In genomic region chr14:23365353-23366162, GRCh38 we compare ENCODE assay signal across 9 cellular contexts. TPM values are rescaled to one million over a fixed set of nuclear protein-coding genes. Genes with fewer than 3 reads are reported as not detected.
DNase-seq lines count a peak whose midpoint lies in the region; ATAC-seq, FAIRE-seq and TF ChIP-seq lines count a peak whose summit lies in the region.
"Had no signal": no experiment of that assay in that cellular context is flagged by ENCODE, and none has a peak within 500 bp of the region (broad histone marks: within the 10 kb centered on the region; RNA-seq: fewer than 3 reads in every experiment).

No MANE protein-coding gene starts in this region.

- H3K9me3 ChIP-seq in A549 (no peaks in the 10 kb centered on the region), RWPE2 (ENCODE audit: severe bottlenecking) (no peaks in the 10 kb centered on the region)

- CTCF ChIA-PET in A549 (lab: Yijun Ruan, JAX) = interaction anchor here (6.2 kb wide), 1 partner anchor 13 kb away, joined by 62 read pairs; the partner anchor contains the start of gene CMTM5

- H3K36me3 ChIP-seq in RWPE2 (ENCODE audit: low read depth) = no peaks in the 10 kb centered on the region; the same call in 1 of the 2 replicates

- no peak overlapping the region for H3K4me3 ChIP-seq in A549
- peak overlapping the region; percentile 45 for H3K4me3 ChIP-seq in RWPE2 (ENCODE audit: severe bottlenecking)

- no peaks in the 10 kb centered on the region for H3K27me3 ChIP-seq in RWPE2 (ENCODE audit: insufficient read depth, poor library complexity, severe bottlenecking)
- H3K27me3 ChIP-seq in foreskin keratinocyte = no peaks in the 10 kb centered on the region

- no peak for TF ChIP-seq CTCF in A549 (IDR thresholded peaks at IDR 0.05)
- no peak for TF ChIP-seq CTCF in RWPE2 (IDR thresholded peaks at IDR 0.05; ENCODE audit: poor library complexity, severe bottlenecking)
- TF ChIP-seq CTCF in foreskin keratinocyte (conservative IDR thresholded peaks at IDR 0.05) = no peak
- no peak for TF ChIP-seq CTCF in nephron progenitor cell (IDR thresholded peaks at IDR 0.05)

- peaks cover 17% of the 10 kb centered on the region for H3K36me3 Mint-ChIP-seq in nephron progenitor cell (ENCODE audit: low read depth)
- H3K36me3 Mint-ChIP-seq: CD8-positive, alpha-beta memory T cell had no signal

- TF ChIP-seq POLR2A in A549 (IDR thresholded peaks at IDR 0.05; ENCODE audit: low read length) = no peak

- H3K4me1 Mint-ChIP-seq in nephron progenitor cell = peaks cover 51% of the 10 kb centered on the region
- H3K4me1 Mint-ChIP-seq: CD8-positive, alpha-beta memory T cell had no signal

- TF ChIP-seq EP300 in A549 (IDR thresholded peaks at IDR 0.05) = no peak

- no peak for TF ChIP-seq RAD21 in A549 (conservative IDR thresholded peaks at IDR 0.05 in 1 of 2, IDR thresholded peaks at IDR 0.05 in 1 of 2)

- no peaks in the 10 kb centered on the region for H3K9me3 Mint-ChIP-seq in nephron progenitor cell

- ATAC-seq in A549 (no peak), RWPE2 (ENCODE audit: low read depth) (peak; percentile 31), foreskin keratinocyte (peak; percentile 23), HG02970 (IDR thresholded peaks at IDR 0.05; ENCODE audit: low FRiP score, unreplicated experiment) (no peak), GM19324 (IDR thresholded peaks at IDR 0.05; ENCODE audit: low FRiP score, unreplicated experiment) (no peak)

- peaks cover 11% of the 10 kb centered on the region for H3K27me3 Mint-ChIP-seq in nephron progenitor cell (ENCODE audit: low read depth, poor library complexity)

- H3K27ac Mint-ChIP-seq in nephron progenitor cell = no peak overlapping the region
- H3K27ac Mint-ChIP-seq: CD8-positive, alpha-beta memory T cell had no signal

- no peak for DNase-seq in A549 (ENCODE audit: low read depth in 1 of 2, low spot score in 1 of 2)
- no peak for DNase-seq in RWPE2 (ENCODE audit: low spot score)
- DNase-seq in foreskin keratinocyte = peak in 1 of 2 donors; percentile 64
- DNase-seq in nephron progenitor cell = peak; percentile 50
- no peak for DNase-seq in superior temporal gyrus (ENCODE audit: extremely low spot score)
- DNase-seq in COLO829 (ENCODE audit: low spot score) = no peak

- POLR2A ChIA-PET in A549 (lab: Yijun Ruan, JAX) = no interaction called here

- 35% methylated on average over 30 of the region's 80 CpGs for WGBS in A549 (ENCODE audit: missing lambda C conversion rate)

- H3K4me3 Mint-ChIP-seq in nephron progenitor cell = peak overlapping the region; percentile 78
- H3K4me3 Mint-ChIP-seq: CD8-positive, alpha-beta memory T cell had no signal

- no peak for FAIRE-seq in A549 (lab: Jason Lieb, UNC)

- H3K27ac ChIP-seq in A549 (no peak overlapping the region), RWPE2 (ENCODE audit: poor library complexity, severe bottlenecking) (peak overlapping the region; percentile 54), foreskin keratinocyte (peak overlapping the region; percentile 53)

- no peaks in the 10 kb centered on the region for H3K4me1 ChIP-seq in A549
- H3K4me1 ChIP-seq in RWPE2 (ENCODE audit: insufficient read depth, poor library complexity, severe bottlenecking) = peaks cover 6% of the 10 kb centered on the region
- peaks cover 3% of the 10 kb centered on the region for H3K4me1 ChIP-seq in foreskin keratinocyte

- H3K4me2 ChIP-seq in A549 = peak overlapping the region; percentile 30; the same call in 2 of the 3 replicates

TF ChIP-seq in A549, 52 proteins besides CTCF, POLR2A, EP300 and RAD21:
- TF ChIP-seq GATA3 (IDR thresholded peaks at IDR 0.05; ENCODE audit: borderline replicate concordance) (no peak), ZNF302 (CRISPR knock-in tag; IDR thresholded peaks at IDR 0.05) (no peak), NPAS2 (CRISPR knock-in tag; IDR thresholded peaks at IDR 0.05; ENCODE audit: borderline replicate concordance) (no peak), TP53 (CRISPR knock-in tag; IDR thresholded peaks at IDR 0.05) (no peak), TFCP2L1 (CRISPR knock-in tag; IDR thresholded peaks at IDR 0.05) (no peak), RARB (CRISPR knock-in tag; IDR thresholded peaks at IDR 0.05) (no peak), FOSL2 (IDR thresholded peaks at IDR 0.05) (no peak), FOSL2 (CRISPR knock-in tag; IDR thresholded peaks at IDR 0.05) (no peak), ZFP36 (IDR thresholded peaks at IDR 0.05; ENCODE audit: borderline replicate concordance, partially characterized antibody) (no peak), HEYL (CRISPR knock-in tag; IDR thresholded peaks at IDR 0.05) (no peak), POLR2AphosphoS2 (conservative IDR thresholded peaks at IDR 0.05; ENCODE audit: low read length) (no peak), HOXA7 (CRISPR knock-in tag; IDR thresholded peaks at IDR 0.05) (no peak), NR3C1 (IDR thresholded peaks at IDR 0.05) (no peak), HES2 (IDR thresholded peaks at IDR 0.05) (no peak)
TF ChIP-seq in A549: peak in this region for 0.

RNA-seq across cellular contexts. Expression of gene EFS, which starts 0.6 kb away (rescaled TPM):
- polyA plus RNA-seq in A549 (2011; rRNA removed) (not detected in 2 replicates), A549 (2017; fragmentation: RNase III; extraction: RNeasy Plus Mini Kit Qiagen cat#74134 plus additional on column Dnase treatment) (not detected in 3 replicates), foreskin keratinocyte (10.4 and 10.5 TPM in 2 replicates)
- not detected in 2 replicates for polyA plus RNA-seq in A549 (2012; cell fraction: cytosol; rRNA removed)
- not detected in 2 replicates for polyA plus RNA-seq in A549 (2012; cell fraction: nucleus; rRNA removed)
- polyA minus RNA-seq in A549 (2011; rRNA and poly(A)+ RNA removed) = not detected in 2 replicates
- total RNA-seq in foreskin keratinocyte = 7.9 and 9.1 TPM in 2 replicates
- total RNA-seq: CD8-positive, alpha-beta memory T cell had no signal
- polyA plus RNA-seq: CD8-positive, alpha-beta memory T cell had no signal

RNA-seq across cellular contexts. Expression of gene IL25, which starts 7.1 kb away (rescaled TPM):
- not detected in 2 replicates for polyA plus RNA-seq in A549 (2011; rRNA removed)
- not detected in 2 replicates for polyA plus RNA-seq in A549 (2012; cell fraction: cytosol; rRNA removed)
- polyA plus RNA-seq in A549 (2012; cell fraction: nucleus; rRNA removed) = not detected in 2 replicates
- not detected in 3 replicates for polyA plus RNA-seq in A549 (2017; fragmentation: RNase III; extraction: RNeasy Plus Mini Kit Qiagen cat#74134 plus additional on column Dnase treatment)
- polyA minus RNA-seq in A549 (2011; rRNA and poly(A)+ RNA removed) = not detected in 2 replicates
- total RNA-seq in foreskin keratinocyte = not detected in 2 replicates
- not detected in 2 replicates for polyA plus RNA-seq in foreskin keratinocyte
- total RNA-seq: CD8-positive, alpha-beta memory T cell had no signal
- polyA plus RNA-seq: CD8-positive, alpha-beta memory T cell had no signal

RNA-seq across cellular contexts. Expression of gene CMTM5, which starts 11.3 kb away (rescaled TPM):
- polyA plus RNA-seq in A549 (2011; rRNA removed) = not detected in 2 replicates
- not detected in 2 replicates for polyA plus RNA-seq in A549 (2012; cell fraction: cytosol; rRNA removed)
- not detected in 2 replicates for polyA plus RNA-seq in A549 (2012; cell fraction: nucleus; rRNA removed)
- polyA plus RNA-seq in A549 (2017; fragmentation: RNase III; extraction: RNeasy Plus Mini Kit Qiagen cat#74134 plus additional on column Dnase treatment) = not detected in 3 replicates
- not detected in 2 replicates for polyA minus RNA-seq in A549 (2011; rRNA and poly(A)+ RNA removed)
- total RNA-seq in foreskin keratinocyte = not detected in 2 replicates
- not detected in 2 replicates for polyA plus RNA-seq in foreskin keratinocyte
- total RNA-seq: CD8-positive, alpha-beta memory T cell had no signal
- polyA plus RNA-seq: CD8-positive, alpha-beta memory T cell had no signal

RNA-seq across cellular contexts. Expression of gene SLC22A17, which starts 12.9 kb away (rescaled TPM):
- 3.5 and 4.6 TPM in 2 replicates for polyA plus RNA-seq in A549 (2011; rRNA removed)
- polyA plus RNA-seq in A549 (2012; cell fraction: cytosol; rRNA removed) = 4.1 and 5.6 TPM in 2 replicates
- 23.6 and 27.7 TPM in 2 replicates for polyA plus RNA-seq in A549 (2012; cell fraction: nucleus; rRNA removed)
- polyA plus RNA-seq in A549 (2017; fragmentation: RNase III; extraction: RNeasy Plus Mini Kit Qiagen cat#74134 plus additional on column Dnase treatment) = 6.3 to 9.6 TPM (median 8.4 TPM) in 3 replicates
- 3.5 and 4.2 TPM in 2 replicates for polyA minus RNA-seq in A549 (2011; rRNA and poly(A)+ RNA removed)
- 5.0 and 8.0 TPM in 2 replicates for total RNA-seq in foreskin keratinocyte
- polyA plus RNA-seq in foreskin keratinocyte = 5.9 and 8.2 TPM in 2 replicates

RNA-seq across cellular contexts. Expression of gene MYH6, which starts 42.5 kb away (rescaled TPM):
- polyA plus RNA-seq in A549 (2011; rRNA removed) (not detected in 2 replicates), A549 (2017; fragmentation: RNase III; extraction: RNeasy Plus Mini Kit Qiagen cat#74134 plus additional on column Dnase treatment) (not detected in 3 replicates), foreskin keratinocyte (not detected in 2 replicates)
- polyA plus RNA-seq in A549 (2012; cell fraction: cytosol; rRNA removed) = not detected in 2 replicates
- polyA plus RNA-seq in A549 (2012; cell fraction: nucleus; rRNA removed) = not detected in 2 replicates
- polyA minus RNA-seq in A549 (2011; rRNA and poly(A)+ RNA removed) = not detected in 2 replicates
- not detected in 2 replicates for total RNA-seq in foreskin keratinocyte
- polyA plus RNA-seq: CD8-positive, alpha-beta memory T cell had no signal

Comparison
In these comparisons a context has a peak if more than half of its experiments do, and no peak if none do; other contexts are left out.
1. ATAC-seq: peak in RWPE2 (single experiment) and foreskin keratinocyte (single experiment); none in A549 (0 of 2), HG02970 (single experiment) and GM19324 (single experiment).
2. H3K27ac ChIP-seq: peak in RWPE2 (single experiment) and foreskin keratinocyte (single experiment); none in A549 (0 of 2).
3. RNA of gene EFS, which starts 0.6 kb away (polyA plus RNA-seq): 10.4 to 10.5 TPM in foreskin keratinocyte; not detected in A549; every median in the first group is over 10 times any median in the second.